15 cellular contexts compared by ENCODE assay signal in the genomic region with DNA sequence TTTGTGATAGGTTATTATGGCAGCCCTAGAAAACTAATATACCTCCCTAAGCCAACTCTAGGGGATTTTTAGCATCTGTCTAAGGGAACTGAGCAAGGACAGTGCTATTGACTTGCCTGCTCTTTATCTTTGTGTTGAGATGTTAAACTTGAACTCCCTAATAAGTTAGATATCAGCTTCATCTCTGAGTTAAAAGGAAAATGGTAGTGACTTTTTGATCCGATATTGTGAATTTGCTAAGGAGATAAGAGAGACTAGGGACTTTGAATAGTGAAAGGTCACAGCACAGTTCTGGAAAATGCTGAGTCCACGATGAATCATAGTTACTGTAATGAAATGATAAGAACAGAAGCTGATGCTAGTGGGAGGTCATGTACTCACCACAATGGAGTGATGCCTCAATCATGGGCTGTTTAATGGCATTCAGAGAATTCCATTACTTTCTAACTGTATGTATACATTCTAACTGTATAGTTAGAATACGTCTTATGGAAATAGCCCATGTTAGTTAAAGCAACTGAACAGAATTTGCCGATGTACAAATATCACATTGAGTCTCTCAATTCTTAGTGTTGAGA.
DNase-seq lines count a peak whose midpoint lies in the region; TF ChIP-seq lines count a peak whose summit lies in the region.
"Had no signal": no experiment of that assay in that cellular context is flagged by ENCODE, and none has a peak within 500 bp of the region (broad histone marks: within the 10 kb centered on the region; RNA-seq: fewer than 3 reads in every experiment).

No MANE protein-coding gene starts in this region.

- in situ Hi-C loops in brain microvascular endothelial cell (cut with HindIII; ENCODE audit: low pct_ligation_motif_present, low sequenced_read_pairs) = no loop called here

- H3K9ac ChIP-seq in mesenchymal stem cell (ENCODE audit: low read length) = no peak overlapping the region

- H3K4me3 ChIP-seq in brain microvascular endothelial cell (ENCODE audit: low read depth, low read length) (no peak overlapping the region), mesenchymal stem cell (ENCODE audit: insufficient read depth in 1 of 2, low read depth in 1 of 2, low read length in 2 of 2) (no peak overlapping the region)
- H3K4me3 ChIP-seq: tibial artery had no signal

- no peaks in the 10 kb centered on the region for H3K36me3 Mint-ChIP-seq in HFFc6 (ENCODE audit: low read depth)
- no peaks in the 10 kb centered on the region for H3K36me3 Mint-ChIP-seq in endothelial cell (ENCODE audit: low read depth, unreplicated experiment)
- H3K36me3 Mint-ChIP-seq: natural killer cell treated with Interleukin-12 subunit alpha and Interleukin-12 subunit beta and Interleukin-15 and Interleukin-18, amount 100 ng/mL, for 72 hours had no signal

- H3K9me3 ChIP-seq in mesenchymal stem cell (ENCODE audit: control insufficient read depth, low read length) = no peaks in the 10 kb centered on the region
- H3K9me3 ChIP-seq: tibial artery had no signal

- H3K23ac ChIP-seq in mesenchymal stem cell (ENCODE audit: low read length in 2 of 2) = no peak overlapping the region

- H2BK15ac ChIP-seq in mesenchymal stem cell (ENCODE audit: low read depth, poor library complexity, severe bottlenecking) = no peak overlapping the region

- H3K27ac ChIP-seq in brain microvascular endothelial cell (peak overlapping the region; percentile 76), mesenchymal stem cell (ENCODE audit: low read length, poor library complexity, severe bottlenecking) (no peak overlapping the region)
- H3K27ac ChIP-seq: tibial artery had no signal

- no peak overlapping the region for H3K14ac ChIP-seq in mesenchymal stem cell (ENCODE audit: low read length in 2 of 2)

- no peak overlapping the region for H2BK5ac ChIP-seq in mesenchymal stem cell (ENCODE audit: low read depth, low read length, poor library complexity, severe bottlenecking)

- no peak overlapping the region for H3K4ac ChIP-seq in mesenchymal stem cell (ENCODE audit: low read depth in 1 of 2, low read length in 2 of 2)

- DNase-seq in EH (ENCODE audit: low read depth) (peak; percentile 3), NCI-H226 (peak; percentile 81), brain microvascular endothelial cell (peak; percentile 88), mesenchymal stem cell (peak; percentile 52), HFFc6 (no peak), endothelial cell (ENCODE audit: low spot score) (no peak), ureter (ENCODE audit: low spot score) (no peak), medulla oblongata (ENCODE audit: extremely low spot score) (no peak)
- DNase-seq: activated CD4-positive, alpha-beta T cell treated with anti-CD3 and anti-CD28 coated beads for 1 hour; H9; kidney; NCI-H1436 treated with DMSO at 0.1 percent for 48 hours; NCI-H748 treated with DMSO at 0.1 percent for 48 hours; tibial artery had no signal

- no peak overlapping the region for H2BK120ac ChIP-seq in mesenchymal stem cell (ENCODE audit: low read depth, low read length)

- TF ChIP-seq CTCF in brain microvascular endothelial cell (IDR thresholded peaks at IDR 0.05; ENCODE audit: low read depth, low read length, missing control alignments) (no peak), HFFc6 (IDR thresholded peaks at IDR 0.05) (no peak), endothelial cell (IDR thresholded peaks at IDR 0.05; ENCODE audit: unreplicated experiment) (no peak)

- WGBS in mesenchymal stem cell = 49% methylated on average over 2 of the region's 4 CpGs

- H4K8ac ChIP-seq in mesenchymal stem cell (ENCODE audit: low read length) = no peak overlapping the region

- H3K9me3 Mint-ChIP-seq in HFFc6 = peaks cover 22% of the 10 kb centered on the region; the same call in 1 of the 2 replicates
- no peaks in the 10 kb centered on the region for H3K9me3 Mint-ChIP-seq in endothelial cell (ENCODE audit: unreplicated experiment)
- H3K9me3 Mint-ChIP-seq: H9; natural killer cell treated with Interleukin-12 subunit alpha and Interleukin-12 subunit beta and Interleukin-15 and Interleukin-18, amount 100 ng/mL, for 72 hours had no signal

- H3K79me1 ChIP-seq in mesenchymal stem cell (replicated peaks; ENCODE audit: low read length, poor library complexity, severe bottlenecking) = no peaks in the 10 kb centered on the region

- no peak overlapping the region for H3K4me2 ChIP-seq in mesenchymal stem cell (ENCODE audit: low read length, poor library complexity, severe bottlenecking)

- no peaks in the 10 kb centered on the region for H3K4me1 Mint-ChIP-seq in HFFc6 (ENCODE audit: low read depth)
- no peaks in the 10 kb centered on the region for H3K4me1 Mint-ChIP-seq in endothelial cell (ENCODE audit: unreplicated experiment)
- H3K4me1 Mint-ChIP-seq: H9 had no signal

- H3K4me1 ChIP-seq in mesenchymal stem cell (ENCODE audit: control insufficient read depth, insufficient read depth, low read depth, low read length) = no peaks in the 10 kb centered on the region
- H3K4me1 ChIP-seq: tibial artery had no signal

- H3K36me3 ChIP-seq in brain microvascular endothelial cell (replicated peaks) = no peaks in the 10 kb centered on the region
- H3K36me3 ChIP-seq in mesenchymal stem cell (ENCODE audit: control insufficient read depth in 1 of 2, insufficient read depth in 2 of 2, low read depth in 1 of 2, low read length in 2 of 2) = no peaks in the 10 kb centered on the region
- H3K36me3 ChIP-seq: tibial artery had no signal

- no peak overlapping the region for H3K27ac Mint-ChIP-seq in HFFc6
- H3K27ac Mint-ChIP-seq in endothelial cell (ENCODE audit: unreplicated experiment) = no peak overlapping the region
- H3K27ac Mint-ChIP-seq: natural killer cell treated with Interleukin-12 subunit alpha and Interleukin-12 subunit beta and Interleukin-15 and Interleukin-18, amount 100 ng/mL, for 72 hours had no signal

- H4K91ac ChIP-seq in mesenchymal stem cell (ENCODE audit: low read length) = no peak overlapping the region

- no peaks in the 10 kb centered on the region for H3K27me3 ChIP-seq in brain microvascular endothelial cell (replicated peaks)
- no peaks in the 10 kb centered on the region for H3K27me3 ChIP-seq in mesenchymal stem cell (ENCODE audit: control insufficient read depth in 1 of 2, insufficient read depth in 1 of 2, low read length in 2 of 2)
- H3K27me3 ChIP-seq: tibial artery had no signal

- H3K18ac ChIP-seq in mesenchymal stem cell (ENCODE audit: low read depth in 1 of 2, low read length in 2 of 2) = no peak overlapping the region

- H2AFZ ChIP-seq in mesenchymal stem cell (ENCODE audit: low read depth, low read length) = no peak overlapping the region

- no peak overlapping the region for H2BK12ac ChIP-seq in mesenchymal stem cell (ENCODE audit: low read length in 2 of 2)

- no peak overlapping the region for H2AK5ac ChIP-seq in mesenchymal stem cell (ENCODE audit: low read length, severe bottlenecking)

- H3K4me3 Mint-ChIP-seq in HFFc6 (no peak overlapping the region), endothelial cell (ENCODE audit: unreplicated experiment) (no peak overlapping the region)
- H3K4me3 Mint-ChIP-seq: H9; natural killer cell treated with Interleukin-12 subunit alpha and Interleukin-12 subunit beta and Interleukin-15 and Interleukin-18, amount 100 ng/mL, for 72 hours had no signal

- H3K27me3 Mint-ChIP-seq in HFFc6 (ENCODE audit: insufficient read depth) (peaks cover 1% of the 10 kb centered on the region; the same call in 1 of the 2 replicates), endothelial cell (ENCODE audit: unreplicated experiment) (peaks cover 1% of the 10 kb centered on the region)
- H3K27me3 Mint-ChIP-seq: natural killer cell treated with Interleukin-12 subunit alpha and Interleukin-12 subunit beta and Interleukin-15 and Interleukin-18, amount 100 ng/mL, for 72 hours had no signal

Comparison
In these comparisons a context has a peak if more than half of its experiments do, and no peak if none do; other contexts are left out.
1. DNase-seq: peak in EH (single experiment), NCI-H226 (single experiment), brain microvascular endothelial cell (single experiment) and mesenchymal stem cell (single experiment); none in HFFc6 (single experiment), endothelial cell (single experiment), ureter (single experiment) and medulla oblongata (single experiment).